16 cellular contexts compared by ENCODE assay signal in genomic region chr4:39330353-39330752, GRCh38. TPM values are rescaled to one million over a fixed set of nuclear protein-coding genes. Genes with fewer than 3 reads are reported as not detected.
DNase-seq lines count a peak whose midpoint lies in the region; ATAC-seq, FAIRE-seq and TF ChIP-seq lines count a peak whose summit lies in the region.
"Had no signal": no experiment of that assay in that cellular context is flagged by ENCODE, and none has a peak within 500 bp of the region (broad histone marks: within the 10 kb centered on the region; RNA-seq: fewer than 3 reads in every experiment).

No MANE protein-coding gene starts in this region.

- no peak overlapping the region for H3K27ac ChIP-seq in lower lobe of right lung
- H3K27ac ChIP-seq: BLaER1 treated with 17β-estradiol and CSF1 and Interleukin-3, amounts not matched to agents 10 nM and 100 nM; PC-9; SJSA1 had no signal

- TF ChIP-seq CTCF in lower lobe of right lung (IDR thresholded peaks at IDR 0.05), result no peak

- peak; percentile 11 for FAIRE-seq in GM19239 (lab: Jason Lieb, UNC)

- no peak for DNase-seq in GM19239 (ENCODE audit: insufficient read length, low spot score)
- DNase-seq in OCI-M1 (lab: John Stamatoyannopoulos, UW), result peak; percentile 3
- DNase-seq in erythroblast (lab: John Stamatoyannopoulos, UW), result peak; percentile 18 to 55
- no peak for DNase-seq in lower lobe of right lung
- no peak for DNase-seq in occipital lobe (lab: John Stamatoyannopoulos, UW)
- DNase-seq in DMS53 treated with DMSO at 0.1 percent for 48 hours (lab: John Stamatoyannopoulos, UW; ENCODE audit: unreplicated experiment), result no peak
- no peak for DNase-seq in NCI-H524 (lab: John Stamatoyannopoulos, UW)
- DNase-seq: DND-41, HCEC 1CT, KG1, NCI-H1694 treated with DMSO at 0.1 percent for 48 hours, NCI-H748 treated with DMSO at 0.1 percent for 48 hours, PC-9 had no signal

- peaks cover 21% of the 10 kb centered on the region for H3K36me3 ChIP-seq in lower lobe of right lung

- peaks cover 8% of the 10 kb centered on the region for H3K4me1 ChIP-seq in lower lobe of right lung
- H3K4me1 ChIP-seq: BLaER1 treated with 17β-estradiol and CSF1 and Interleukin-3, amounts not matched to agents 10 nM and 100 nM; SJSA1 had no signal

- H3K9me3 ChIP-seq in lower lobe of right lung, result no peaks in the 10 kb centered on the region
- H3K9me3 ChIP-seq: SJSA1 had no signal

- no peak for TF ChIP-seq POLR2A in erythroblast (IDR thresholded peaks at IDR 0.05; ENCODE audit: low read length)

- intact Hi-C loops in lower lobe of right lung (cut with DNase I), result no loop called here

- H3K27me3 ChIP-seq in lower lobe of right lung (ENCODE audit: low read depth), result no peaks in the 10 kb centered on the region
- H3K27me3 ChIP-seq: BLaER1 treated with 17β-estradiol and CSF1 and Interleukin-3, amounts not matched to agents 10 nM and 100 nM; SJSA1 had no signal

- ATAC-seq in lower lobe of right lung (peak; percentile 64 to 73), HG03565 (IDR thresholded peaks at IDR 0.05; ENCODE audit: unreplicated experiment) (no peak)

- H3K4me3 ChIP-seq in lower lobe of right lung, result no peak overlapping the region
- H3K4me3 ChIP-seq: BLaER1 treated with 17β-estradiol and CSF1 and Interleukin-3, amounts not matched to agents 10 nM and 100 nM; PC-9; SJSA1 had no signal

RNA-seq across cellular contexts. Expression of gene RFC1, which starts 35.8 kb away (rescaled TPM):
- total RNA-seq in lower lobe of right lung (50.2 TPM), occipital lobe (46.9 TPM)

Comparison
In these comparisons a context has a peak if more than half of its experiments do, and no peak if none do; other contexts are left out.
1. DNase-seq: peak in OCI-M1 (single experiment) and erythroblast (2 of 2); none in GM19239 (single experiment), lower lobe of right lung (single experiment), occipital lobe (single experiment), DMS53 treated with DMSO at 0.1 percent for 48 hours (single experiment) and NCI-H524 (0 of 2).